ENCODE assay signal across 14 cellular contexts in the genomic region with DNA sequence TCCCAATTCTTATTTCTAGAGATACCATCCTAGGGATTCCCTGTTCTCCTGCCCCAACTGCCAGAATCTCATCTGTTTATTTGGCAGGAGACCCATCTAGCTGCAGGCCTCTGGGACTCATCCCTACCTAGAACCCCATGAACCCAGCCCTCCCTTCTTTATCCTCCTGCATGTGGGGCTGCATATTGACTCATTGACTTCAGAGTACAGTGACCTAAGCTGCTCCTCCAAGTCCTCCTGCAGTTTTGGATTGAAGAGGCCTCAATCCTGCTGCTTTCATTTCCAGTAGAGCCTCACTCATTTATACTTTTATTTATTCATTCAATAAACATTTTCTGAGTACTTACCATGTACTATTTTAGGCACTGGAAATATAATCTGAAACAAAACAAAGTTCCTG. TPM values are rescaled to one million over a fixed set of nuclear protein-coding genes. Genes with fewer than 3 reads are reported as not detected.
"Had no signal": no experiment of that assay in that cellular context is flagged by ENCODE, and none has a peak within 500 bp of the region (broad histone marks: within the 10 kb centered on the region; RNA-seq: fewer than 3 reads in every experiment).

No MANE protein-coding gene starts in this region.

- H3K27me3 ChIP-seq: brain microvascular endothelial cell, right atrium auricular region, stomach had no signal

- H3K27ac ChIP-seq: brain microvascular endothelial cell, left ventricle myocardium inferior, right atrium auricular region, stomach had no signal

- H3K36me3 ChIP-seq: brain microvascular endothelial cell, left ventricle myocardium inferior, right atrium auricular region, stomach had no signal

- DNase-seq: activated CD4-positive, alpha-beta T cell treated with anti-CD3 and anti-CD28 coated beads, Interleukin-2, amount 50 U/mL, for 1 hour; activated CD8-positive, alpha-beta memory T cell treated with anti-CD3 and anti-CD28 coated beads for 24 hours; activated naive CD8-positive, alpha-beta T cell treated with anti-CD3 and anti-CD28 coated beads for 36 hours; anterior cingulate cortex; brain microvascular endothelial cell; effector memory CD8-positive, alpha-beta T cell; kidney; left ventricle myocardium inferior; nucleus accumbens; stomach had no signal

- H3K4me2 ChIP-seq: smooth muscle cell had no signal

- H3K9me3 ChIP-seq: left ventricle myocardium inferior, right atrium auricular region, stomach had no signal

- ATAC-seq: activated CD4-positive, CD25-positive, alpha-beta regulatory T cell treated with anti-CD3 and anti-CD28 coated beads, Interleukin-2, amount 50 U/mL, for 24 hours; effector memory CD8-positive, alpha-beta T cell; natural killer cell treated with Interleukin-12 subunit alpha and Interleukin-12 subunit beta and Interleukin-15 and Interleukin-18, amount 100 ng/mL, for 72 hours had no signal

- H3K4me1 ChIP-seq: left ventricle myocardium inferior, right atrium auricular region had no signal

- H3K4me3 ChIP-seq: left ventricle myocardium inferior, right atrium auricular region, smooth muscle cell, stomach had no signal

RNA-seq across cellular contexts. Expression of a gene that starts 11.6 kb away (rescaled TPM):
- total RNA-seq: activated naive CD8-positive, alpha-beta T cell treated with anti-CD3 and anti-CD28 coated beads for 36 hours; left ventricle myocardium inferior had no signal
